ENCODE assay signal across 8 cellular contexts in genomic region chr4:183100298-183100599, GRCh38. TPM values are rescaled to one million over a fixed set of nuclear protein-coding genes. Genes with fewer than 3 reads are reported as not detected.
A peak's percentile ranks its signal among the peaks of the same experiment; 100 is the strongest.
DNase-seq lines count a peak whose midpoint lies in the region; ATAC-seq and TF ChIP-seq lines count a peak whose summit lies in the region.

No MANE protein-coding gene starts in this region.

- peaks cover 17 to 35% (median 25%) of the 10 kb centered on the region in 10 experiments; a peak in 19 of 20 replicates for H3K4me1 ChIP-seq in BLaER1 treated with 17β-estradiol and CSF1 and Interleukin-3, amounts not matched to agents 10 nM and 100 nM
- H3K4me1 ChIP-seq in SJCRH30 (0 out of 2 replicates have a peak, but pooled peaks cover 3% of the 10 kb centered on the region), fibroblast of lung (ENCODE audit: control insufficient read depth, extremely low read depth, insufficient read depth, low read length) (no peaks in the 10 kb centered on the region)

- H3K4me3 Mint-ChIP-seq in osteocyte (ENCODE audit: unreplicated experiment): peak overlapping the region; percentile 79

- H4K20me1 ChIP-seq in BLaER1 treated with 17β-estradiol and CSF1 and Interleukin-3, amounts not matched to agents 10 nM and 100 nM: peaks cover 12 to 52% (median 31%) of the 10 kb centered on the region in 11 experiments; a peak in 20 of 22 replicates
- no peaks in the 10 kb centered on the region for H4K20me1 ChIP-seq in fibroblast of lung (ENCODE audit: control insufficient read depth, extremely low read depth, insufficient read depth, low read length)

- peaks cover 0 to 2% (median 0%) of the 10 kb centered on the region in 11 experiments; a peak in 1 of 22 replicates for H3K9me3 ChIP-seq in BLaER1 treated with 17β-estradiol and CSF1 and Interleukin-3, amounts not matched to agents 10 nM and 100 nM (replicated peaks in 1 of 11)
- H3K9me3 ChIP-seq in SJCRH30 (replicated peaks): no peaks in the 10 kb centered on the region
- no peaks in the 10 kb centered on the region for H3K9me3 ChIP-seq in fibroblast of lung (ENCODE audit: control insufficient read depth, insufficient read depth, low read depth, low read length)

- H3K4me1 Mint-ChIP-seq in osteocyte (ENCODE audit: unreplicated experiment): peaks cover 40% of the 10 kb centered on the region

- H3K27me3 Mint-ChIP-seq in osteocyte (ENCODE audit: unreplicated experiment): no peaks in the 10 kb centered on the region

- no peak for DNase-seq in SJCRH30
- no peak for DNase-seq in fibroblast of lung (ENCODE audit: low read depth in 2 of 2)
- no peak for DNase-seq in osteocyte (ENCODE audit: extremely low spot score, unreplicated experiment)
- no peak for DNase-seq in NCI-H748 (lab: John Stamatoyannopoulos, UW; ENCODE audit: unreplicated experiment)
- no peak for DNase-seq in NCI-H146 (lab: John Stamatoyannopoulos, UW)
- DNase-seq in NCI-H1092 (lab: John Stamatoyannopoulos, UW): no peak

- no peaks in the 10 kb centered on the region for H3K36me3 ChIP-seq in BLaER1 treated with 17β-estradiol and CSF1 and Interleukin-3, amounts not matched to agents 10 nM and 100 nM
- H3K36me3 ChIP-seq in SJCRH30: no peaks in the 10 kb centered on the region; the same call in 1 of the 2 replicates
- no peaks in the 10 kb centered on the region for H3K36me3 ChIP-seq in fibroblast of lung (ENCODE audit: control insufficient read depth, insufficient read depth, low read length)

- H3K27me3 ChIP-seq in BLaER1 treated with 17β-estradiol and CSF1 and Interleukin-3, amounts not matched to agents 10 nM and 100 nM: peaks cover 25 to 58% (median 47%) of the 10 kb centered on the region in 11 experiments
- no peaks in the 10 kb centered on the region for H3K27me3 ChIP-seq in SJCRH30
- no peaks in the 10 kb centered on the region for H3K27me3 ChIP-seq in fibroblast of lung (ENCODE audit: control insufficient read depth, insufficient read depth, low read length)

- TF ChIP-seq CTCF in fibroblast of lung (conservative IDR thresholded peaks at IDR 0.05 in 1 of 2, IDR thresholded peaks at IDR 0.05 in 1 of 2; ENCODE audit: low read depth in 1 of 2, low read length in 2 of 2) (no peak), osteocyte (IDR thresholded peaks at IDR 0.05) (no peak)

- peak overlapping the region; percentile 77 to 94 (median 88) for H3K9ac ChIP-seq in BLaER1 treated with 17β-estradiol and CSF1 and Interleukin-3, amounts not matched to agents 10 nM and 100 nM
- peak overlapping the region; percentile 85 for H3K9ac ChIP-seq in fibroblast of lung (ENCODE audit: insufficient read depth, low read length)

- H3K36me3 Mint-ChIP-seq in osteocyte (ENCODE audit: unreplicated experiment): no peaks in the 10 kb centered on the region

- H3K79me2 ChIP-seq in fibroblast of lung (ENCODE audit: control insufficient read depth, insufficient read depth, low read length): peaks cover 56% of the 10 kb centered on the region

- ATAC-seq in HG03280 (IDR thresholded peaks at IDR 0.05; ENCODE audit: unreplicated experiment): no peak

- peak overlapping the region; percentile 65 for H3K27ac Mint-ChIP-seq in osteocyte (ENCODE audit: unreplicated experiment)

- H3K27ac ChIP-seq in BLaER1 treated with 17β-estradiol and CSF1 and Interleukin-3, amounts not matched to agents 10 nM and 100 nM: peak overlapping the region in 2 of 11 experiments; percentile 86 to 92; a peak in 4 of 22 replicates
- H3K27ac ChIP-seq in SJCRH30: peak overlapping the region; percentile 85; the same call in 1 of the 2 replicates
- peak overlapping the region; percentile 94 for H3K27ac ChIP-seq in fibroblast of lung (ENCODE audit: insufficient read depth, low read length)

- no peak overlapping the region for H2AFZ ChIP-seq in fibroblast of lung (ENCODE audit: low read length)

- peak overlapping the region; percentile 84 to 97 (median 88) for H3K4me3 ChIP-seq in BLaER1 treated with 17β-estradiol and CSF1 and Interleukin-3, amounts not matched to agents 10 nM and 100 nM
- peak overlapping the region; percentile 87 for H3K4me3 ChIP-seq in SJCRH30
- peak overlapping the region; percentile 88 to 90 (median 89) for H3K4me3 ChIP-seq in fibroblast of lung (replicated peaks in 1 of 4; ENCODE audit: control extremely low read depth in 1 of 4, insufficient read depth in 1 of 4, low read depth in 3 of 4, low read length in 4 of 4)

- no peaks in the 10 kb centered on the region for H3K9me3 Mint-ChIP-seq in osteocyte (ENCODE audit: unreplicated experiment)

- peak overlapping the region; percentile 90 to 99 (median 94) for H3K4me2 ChIP-seq in BLaER1 treated with 17β-estradiol and CSF1 and Interleukin-3, amounts not matched to agents 10 nM and 100 nM
- H3K4me2 ChIP-seq in fibroblast of lung (ENCODE audit: extremely low read depth, insufficient read depth, low read length): peak overlapping the region; percentile 96

RNA-seq across cellular contexts. Expression of gene WWC2, which starts 1.2 kb away (rescaled TPM):
- 23.3 and 23.7 TPM in 2 replicates for total RNA-seq in SJCRH30 (2014; rRNA removed; shearing (Covaris generic))
- total RNA-seq in fibroblast of lung (20.8 and 34.0 TPM in 2 replicates), osteocyte (47.2 and 53.5 TPM in 2 replicates)
- 25.4 and 31.6 TPM in 2 replicates for polyA plus RNA-seq in fibroblast of lung
- polyA plus RNA-seq in fibroblast of lung (2012): 17.5 and 22.4 TPM in 2 replicates
- 16.0 and 18.5 TPM in 2 replicates for polyA minus RNA-seq in fibroblast of lung (ENCODE audit: low replicate concordance)
